11 cellular contexts compared by ENCODE assay signal in genomic region chr1:211944733-211945500, GRCh38.
DNase-seq lines count a peak whose midpoint lies in the region; ATAC-seq and TF ChIP-seq lines count a peak whose summit lies in the region.
"Had no signal": no experiment of that assay in that cellular context is flagged by ENCODE, and none has a peak within 500 bp of the region (broad histone marks: within the 10 kb centered on the region; RNA-seq: fewer than 3 reads in every experiment).

No MANE protein-coding gene starts in this region.

- no peak overlapping the region for H3K27ac ChIP-seq in right cardiac atrium (ENCODE audit: low read length)
- H3K27ac ChIP-seq in testis = no peak overlapping the region

- WGBS in right cardiac atrium = 65% methylated on average over 10 of the region's 10 CpGs
- 83 to 86% methylated on average over 10 of the region's 10 CpGs for WGBS in testis, 2 donors

- DNase-seq in HT-29 (ENCODE audit: low spot score) (peak; percentile 86), astrocyte of the cerebellum (ENCODE audit: low read depth) (peak; percentile 34), right cardiac atrium (peak in 2 of 3 donors; percentile 37 to 55), testis (peak; percentile 42)
- DNase-seq: activated CD4-positive, alpha-beta T cell treated with anti-CD3 and anti-CD28 coated beads, Interleukin-2, amount 10 ng/mL, durations not matched to agents 7 days and 5 days; erythroblast; MM.1S had no signal

- in situ Hi-C loops in astrocyte of the cerebellum (cut with HindIII; ENCODE audit: low sequenced_read_pairs) = no loop called here

- H3K27me3 ChIP-seq in right cardiac atrium (ENCODE audit: control insufficient read depth, insufficient read depth) (no peaks in the 10 kb centered on the region), testis (no peaks in the 10 kb centered on the region)

- intact Hi-C loops in right cardiac atrium (cut with DNase I) = loop anchor here in 3 of 4 donors (10.0 kb wide), 3 partner anchors 110 to 260 kb away; partner anchors contain the start of gene LPGAT1 (in 2 of the 3)
- intact Hi-C loops in testis (cut with DNase I; ENCODE audit: low total_unique reads) = no loop called here

- ATAC-seq in right cardiac atrium = peak; percentile 80 to 91
- no peak for ATAC-seq in HG03432 (IDR thresholded peaks at IDR 0.05; ENCODE audit: unreplicated experiment)
- no peak for ATAC-seq in GM21528 (IDR thresholded peaks at IDR 0.05; ENCODE audit: low FRiP score, unreplicated experiment)
- no peak for ATAC-seq in GM18870 (IDR thresholded peaks at IDR 0.05; ENCODE audit: unreplicated experiment)
- ATAC-seq in GM19467 (IDR thresholded peaks at IDR 0.05; ENCODE audit: unreplicated experiment) = no peak

- TF ChIP-seq POLR2A in testis (IDR thresholded peaks at IDR 0.05) = no peak

- H3K4me3 ChIP-seq in astrocyte of the cerebellum (ENCODE audit: low read depth, low read length) = no peak overlapping the region
- no peak overlapping the region for H3K4me3 ChIP-seq in right cardiac atrium (ENCODE audit: low read length)
- no peak overlapping the region for H3K4me3 ChIP-seq in testis

- no peaks in the 10 kb centered on the region for H3K9me3 ChIP-seq in right cardiac atrium (ENCODE audit: control insufficient read depth, low read length)
- no peaks in the 10 kb centered on the region for H3K9me3 ChIP-seq in testis

- no peaks in the 10 kb centered on the region for H3K36me3 ChIP-seq in testis (ENCODE audit: low read depth, missing control alignments)

- TF ChIP-seq CTCF in astrocyte of the cerebellum (IDR thresholded peaks at IDR 0.05; ENCODE audit: low read depth, low read length, missing control alignments) (peak; percentile 86), testis (IDR thresholded peaks at IDR 0.05) (no peak)

- H3K4me1 ChIP-seq in right cardiac atrium (ENCODE audit: control insufficient read depth, insufficient read depth, low read length) = no peaks in the 10 kb centered on the region
- H3K4me1 ChIP-seq in testis = no peaks in the 10 kb centered on the region

Comparison
In these comparisons a context has a peak if more than half of its experiments do, and no peak if none do; other contexts are left out.
1. DNase-seq: peak in every context shown above with its lines; median percentile 86 in HT-29; 46 in right cardiac atrium; 42 in testis; 34 in astrocyte of the cerebellum.
2. ATAC-seq: peak in right cardiac atrium (2 of 2); none in HG03432 (single experiment), GM21528 (single experiment), GM18870 (single experiment) and GM19467 (single experiment).